ENCODE assay signal across 17 cellular contexts in the genomic region with DNA sequence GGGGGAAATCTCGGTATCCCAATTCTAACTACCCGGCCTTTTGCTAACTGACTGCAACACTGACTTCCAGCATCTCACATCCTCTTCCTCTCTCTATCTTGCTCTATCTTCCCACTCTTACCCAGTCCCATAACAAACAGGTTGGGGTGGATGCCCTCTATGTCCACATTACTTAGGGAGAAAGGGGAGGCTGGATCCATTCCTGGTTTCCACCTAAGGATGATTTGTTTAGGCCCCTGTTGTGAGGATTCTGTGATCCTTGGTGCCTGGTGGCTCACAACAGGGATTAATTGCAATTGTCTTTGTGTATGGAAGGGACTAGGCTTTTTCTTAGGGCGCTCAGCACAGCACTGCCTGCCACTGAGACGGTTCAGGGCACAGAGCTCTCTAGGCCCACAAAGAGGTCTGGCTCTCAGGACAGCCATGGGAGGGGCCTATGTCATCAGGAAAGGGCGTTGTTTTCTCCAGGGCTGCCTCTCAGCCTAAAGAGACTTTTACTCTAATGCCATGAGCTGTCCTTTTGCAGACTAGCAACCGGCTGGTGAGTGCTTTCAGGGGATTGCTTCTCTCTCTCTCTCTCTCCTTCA.
DNase-seq lines count a peak whose midpoint lies in the region; ATAC-seq, FAIRE-seq and TF ChIP-seq lines count a peak whose summit lies in the region.
"Had no signal": no experiment of that assay in that cellular context is flagged by ENCODE, and none has a peak within 500 bp of the region (broad histone marks: within the 10 kb centered on the region; RNA-seq: fewer than 3 reads in every experiment).

No MANE protein-coding gene starts in this region.

- H3K4me1 Mint-ChIP-seq in GM23338 = peaks cover 52% of the 10 kb centered on the region
- H3K4me1 Mint-ChIP-seq in nephron progenitor cell = peaks cover 93% of the 10 kb centered on the region

- no peaks in the 10 kb centered on the region for H3K36me3 ChIP-seq in GM23338 (ENCODE audit: insufficient read depth)
- H3K36me3 ChIP-seq in H1 (ENCODE audit: control insufficient read depth in 2 of 4, insufficient read depth in 4 of 4, low read length in 3 of 4) = no peaks in the 10 kb centered on the region
- H3K36me3 ChIP-seq in colonic mucosa = no peaks in the 10 kb centered on the region
- H3K36me3 ChIP-seq: BLaER1, gastrocnemius medialis had no signal

- no peak overlapping the region for H2BK120ac ChIP-seq in H1 (replicated peaks; ENCODE audit: low read depth, low read length)

- no peaks in the 10 kb centered on the region for H3K23me2 ChIP-seq in H1 (ENCODE audit: low read depth, low read length)

- no peak overlapping the region for H3K4me3 Mint-ChIP-seq in GM23338
- peak overlapping the region; percentile 75 for H3K4me3 Mint-ChIP-seq in nephron progenitor cell
- H3K4me3 Mint-ChIP-seq: T-helper 1 cell treated with Interleukin-12 subunit alpha and Interleukin-12 subunit beta and Interleukin-4 antibody, amounts not matched to agents 30 μg/mL and 1 μg/mL, for 36 hours had no signal

- H2AK5ac ChIP-seq in H1 (ENCODE audit: low read depth, low read length) = no peak overlapping the region

- H2BK20ac ChIP-seq in H1 (ENCODE audit: low read length) = no peak overlapping the region

- no peak overlapping the region for H4K8ac ChIP-seq in H1 (ENCODE audit: extremely low read depth, insufficient read depth, low read length)

- no peaks in the 10 kb centered on the region for H3K36me3 Mint-ChIP-seq in GM23338 (ENCODE audit: low read depth)
- no peaks in the 10 kb centered on the region for H3K36me3 Mint-ChIP-seq in nephron progenitor cell (ENCODE audit: low read depth)

- H3K27me3 ChIP-seq in GM23338 (ENCODE audit: insufficient read depth) (no peaks in the 10 kb centered on the region), H1 (replicated peaks in 1 of 4; ENCODE audit: control insufficient read depth in 3 of 4, extremely low read depth in 1 of 4, insufficient read depth in 3 of 4, low read length in 3 of 4) (peaks cover 0 to 2% (median under 1%) of the 10 kb centered on the region in 4 experiments; a peak in 4 of 7 replicates), colonic mucosa (no peaks in the 10 kb centered on the region)
- H3K27me3 ChIP-seq: BLaER1 had no signal

- H3K14ac ChIP-seq in H1 (ENCODE audit: insufficient read length) = no peak overlapping the region

- POLR2A ChIA-PET in H1 (lab: Charles Lee; ENCODE audit: partially characterized antibody) = interaction anchor here (1.5 kb wide), 1 partner anchor 10 kb away, joined by 3 read pairs; no protein-coding TSS in a partner anchor

- no peak overlapping the region for H3K56ac ChIP-seq in H1 (replicated peaks; ENCODE audit: insufficient read length, low read depth, low read length)

- no peak overlapping the region for H3K9ac ChIP-seq in H1 (replicated peaks in 1 of 4; ENCODE audit: extremely low read depth in 1 of 4, low read depth in 3 of 4, low read length in 3 of 4)
- H3K9ac ChIP-seq in colonic mucosa (ENCODE audit: low read depth in 2 of 2, low read length in 2 of 2) = peak overlapping the region in 1 of 2 donors; percentile 19
- H3K9ac ChIP-seq: BLaER1 had no signal

- no peak for TF ChIP-seq EP300 in H1 (IDR thresholded peaks at IDR 0.05; ENCODE audit: borderline replicate concordance in 1 of 2, low read depth in 2 of 2, low read length in 2 of 2)

- peaks cover 10% of the 10 kb centered on the region for H3K27me3 Mint-ChIP-seq in GM23338 (ENCODE audit: insufficient read depth, low read depth, poor library complexity)
- H3K27me3 Mint-ChIP-seq in nephron progenitor cell (ENCODE audit: low read depth, poor library complexity) = no peaks in the 10 kb centered on the region

- H2AFZ ChIP-seq in GM23338 = peak overlapping the region; percentile 96; the same call in 1 of the 2 replicates
- no peak overlapping the region for H2AFZ ChIP-seq in H1 (ENCODE audit: low read length)

- no peaks in the 10 kb centered on the region for H3K9me3 Mint-ChIP-seq in GM23338
- H3K9me3 Mint-ChIP-seq in nephron progenitor cell = no peaks in the 10 kb centered on the region
- H3K9me3 Mint-ChIP-seq: T-helper 1 cell treated with Interleukin-12 subunit alpha and Interleukin-12 subunit beta and Interleukin-4 antibody, amounts not matched to agents 30 μg/mL and 1 μg/mL, for 36 hours had no signal

- no peaks in the 10 kb centered on the region for H4K20me1 ChIP-seq in GM23338 (replicated peaks; ENCODE audit: insufficient read depth)
- no peaks in the 10 kb centered on the region for H4K20me1 ChIP-seq in H1 (replicated peaks in 1 of 2; ENCODE audit: control insufficient read depth in 1 of 2, insufficient read depth in 2 of 2, low read length in 2 of 2)
- H4K20me1 ChIP-seq: BLaER1 had no signal

- H4K91ac ChIP-seq in H1 (replicated peaks; ENCODE audit: insufficient read length, low read length) = no peak overlapping the region

- no peak overlapping the region for H2BK12ac ChIP-seq in H1 (ENCODE audit: low read depth, low read length)

- peak; percentile 70 for FAIRE-seq in H1 (lab: Jason Lieb, UNC)
- FAIRE-seq: endometrium had no signal

- H3K4me3 ChIP-seq in GM23338 (no peak overlapping the region), H1 (ENCODE audit: extremely low read depth in 1 of 4, insufficient read depth in 2 of 4, low read depth in 3 of 4, low read length in 4 of 4) (no peak overlapping the region), colonic mucosa (no peak overlapping the region)
- H3K4me3 ChIP-seq: BLaER1, gastrocnemius medialis had no signal

- no peak overlapping the region for H2BK5ac ChIP-seq in H1 (ENCODE audit: low read depth, low read length)

- H3K9me2 ChIP-seq in GM23338 (ENCODE audit: insufficient read depth) = no peaks in the 10 kb centered on the region

- TF ChIP-seq CTCF in GM23338 (conservative IDR thresholded peaks at IDR 0.05; ENCODE audit: low read depth in 2 of 2) (no peak), H1 (IDR thresholded peaks at IDR 0.05; ENCODE audit: control extremely low read depth in 1 of 3, insufficient read depth in 1 of 3, low read depth in 1 of 3, low read length in 3 of 3) (no peak), nephron progenitor cell (IDR thresholded peaks at IDR 0.05) (no peak), colonic mucosa (IDR thresholded peaks at IDR 0.05) (no peak)

- H3K9me3 ChIP-seq in H1 (ENCODE audit: insufficient read depth in 2 of 2, low read depth in 1 of 2, low read length in 1 of 2) = no peaks in the 10 kb centered on the region
- H3K9me3 ChIP-seq in colonic mucosa = no peaks in the 10 kb centered on the region
- H3K9me3 ChIP-seq: BLaER1, gastrocnemius medialis had no signal

- H3K79me2 ChIP-seq in GM23338 (replicated peaks; ENCODE audit: insufficient read depth) (no peaks in the 10 kb centered on the region), H1 (ENCODE audit: control insufficient read depth in 1 of 2, insufficient read depth in 2 of 2, low read length in 2 of 2) (no peaks in the 10 kb centered on the region)

- peak overlapping the region; percentile 78; the same call in 1 of the 2 replicates for H3K4me2 ChIP-seq in GM23338
- 0 out of 4 replicates have a peak overlapping the region, but pooled peaks of 1 of the 2 experiments have one; percentile 51 for H3K4me2 ChIP-seq in H1 (ENCODE audit: insufficient read depth in 1 of 2, low read depth in 2 of 2, low read length in 2 of 2)

- intact Hi-C loops in colonic mucosa (cut with DNase I) = no loop called here

- TF ChIP-seq RAD21 in H1 (IDR thresholded peaks at IDR 0.05 in 1 of 2, conservative IDR thresholded peaks at IDR 0.05 in 1 of 2; ENCODE audit: low read depth in 2 of 2, low read length in 2 of 2) = no peak

- H2BK15ac ChIP-seq in H1 (ENCODE audit: low read length) = no peak overlapping the region

- no peak overlapping the region for H3K23ac ChIP-seq in H1 (ENCODE audit: insufficient read length)

- no peak overlapping the region for H3K18ac ChIP-seq in H1 (ENCODE audit: extremely low read depth, low read length)

- 60% methylated on average over 6 of the region's 6 CpGs; no CpG with 5 or more reads in 1 of the 2 experiments for WGBS in H1 (ENCODE audit: extremely low coverage in 1 of 2, insufficient coverage in 1 of 2, insufficient read length in 1 of 2, insufficient replicate concordance in 2 of 2, low coverage in 1 of 2, low lambda C conversion rate in 2 of 2, missing lambda C conversion rate in 1 of 2), 2 experiments

- peaks cover 32% of the 10 kb centered on the region for H3K4me1 ChIP-seq in GM23338 (ENCODE audit: insufficient read depth)
- H3K4me1 ChIP-seq in H1 (replicated peaks in 1 of 4; ENCODE audit: control insufficient read depth in 3 of 4, insufficient read depth in 4 of 4, low read length in 3 of 4) = peaks cover 0 to 18% (median 9%) of the 10 kb centered on the region in 4 experiments; a peak in 4 of 7 replicates
- H3K4me1 ChIP-seq in colonic mucosa = no peaks in the 10 kb centered on the region
- H3K4me1 ChIP-seq: gastrocnemius medialis had no signal

- no peaks in the 10 kb centered on the region for H3F3A ChIP-seq in GM23338 (replicated peaks; ENCODE audit: low read depth)

- peak; percentile 62 for DNase-seq in GM23338 (ENCODE audit: low spot score)
- DNase-seq in NCI-H69 (lab: John Stamatoyannopoulos, UW) = peak; percentile 29
- no peak for DNase-seq in H1 (ENCODE audit: low read depth in 1 of 2, low spot score in 2 of 2)
- DNase-seq in nephron progenitor cell = peak; percentile 51
- DNase-seq in NCI-H1105 treated with DMSO at 0.1 percent for 48 hours (lab: John Stamatoyannopoulos, UW) = no peak
- DNase-seq in NCI-H2171 (lab: John Stamatoyannopoulos, UW) = no peak
- no peak for DNase-seq in colonic mucosa
- DNase-seq: gastrocnemius medialis; NCI-H2171 treated with DMSO at 0.1 percent for 48 hours; stimulated activated CD4-positive, alpha-beta T cell treated with anti-CD3 and anti-CD28 coated beads, Interleukin-1b, Interleukin-23, amount 100 ng/mL, for 48 hours; trophoblast cell had no signal

- H4K5ac ChIP-seq in H1 (ENCODE audit: insufficient read length, low read depth, low read length) = no peak overlapping the region

- H3K27ac ChIP-seq in GM23338 (ENCODE audit: low read depth) = no peak overlapping the region
- H3K27ac ChIP-seq in H1 (ENCODE audit: low read depth, low read length) = no peak overlapping the region
- no peak overlapping the region for H3K27ac ChIP-seq in colonic mucosa
- H3K27ac ChIP-seq: BLaER1, gastrocnemius medialis, RWPE1 had no signal

- ATAC-seq in GM23338 (peak; percentile 91), HG02938 (IDR thresholded peaks at IDR 0.05; ENCODE audit: unreplicated experiment) (no peak)
- ATAC-seq: activated naive CD4-positive, alpha-beta T cell treated with anti-CD3 and anti-CD28 coated beads, Interleukin-2, amount 50 U/mL, for 72 hours; gastrocnemius medialis had no signal

- H3K4ac ChIP-seq in H1 (replicated peaks; ENCODE audit: insufficient read length, low read depth, low read length) = no peak overlapping the region

- H3K27ac Mint-ChIP-seq in GM23338 (no peak overlapping the region), nephron progenitor cell (peak overlapping the region; percentile 25)
- H3K27ac Mint-ChIP-seq: activated naive CD4-positive, alpha-beta T cell treated with anti-CD3 and anti-CD28 coated beads, Interleukin-2, amount 50 U/mL, for 72 hours; T-helper 1 cell treated with Interleukin-12 subunit alpha and Interleukin-12 subunit beta and Interleukin-4 antibody, amounts not matched to agents 30 μg/mL and 1 μg/mL, for 36 hours had no signal

- no peak for TF ChIP-seq POLR2A in H1 (IDR thresholded peaks at IDR 0.05; ENCODE audit: control extremely low read depth in 1 of 2, low read depth in 2 of 2, low read length in 2 of 2)

- CTCF ChIA-PET in H1 (lab: Charles Lee; ENCODE audit: partially characterized antibody) = interaction anchor here (0.7 to 1.3 kb wide), 6 partner anchors 11 to 123 kb away, joined by 3 to 4 read pairs (median 3); no protein-coding TSS in a partner anchor

- no peaks in the 10 kb centered on the region for H3K79me1 ChIP-seq in H1 (ENCODE audit: low read depth, low read length)

Comparison
In these comparisons a context has a peak if more than half of its experiments do, and no peak if none do; other contexts are left out.
1. DNase-seq: peak in GM23338 (single experiment), NCI-H69 (single experiment) and nephron progenitor cell (single experiment); none in H1 (0 of 2), NCI-H1105 treated with DMSO at 0.1 percent for 48 hours (single experiment), NCI-H2171 (single experiment) and colonic mucosa (single experiment).